In the genomic region with DNA sequence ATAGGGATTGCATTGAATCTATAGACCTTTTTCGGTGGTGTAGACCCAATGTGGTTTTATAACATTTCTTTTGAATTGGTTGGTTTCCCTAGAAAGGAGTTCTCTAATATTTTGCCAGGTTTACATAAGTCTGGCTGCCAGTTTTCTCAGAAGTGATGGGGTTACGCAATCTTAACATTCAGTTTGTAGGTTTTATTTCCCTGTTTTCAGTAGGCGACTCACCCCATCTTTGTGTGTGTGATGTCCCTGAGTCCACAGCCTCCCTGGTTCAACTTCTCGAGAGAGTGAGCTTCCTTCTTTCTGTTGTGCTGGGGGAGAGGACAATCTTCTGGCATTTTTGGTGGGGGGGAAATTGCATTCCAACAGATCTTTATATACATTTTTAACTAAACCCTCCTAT, we compare ENCODE assay signal across 13 cellular contexts. TPM values are rescaled to one million over a fixed set of nuclear protein-coding genes. Genes with fewer than 3 reads are reported as not detected.
DNase-seq lines count a peak whose midpoint lies in the region; ATAC-seq, FAIRE-seq and TF ChIP-seq lines count a peak whose summit lies in the region.
"Had no signal": no experiment of that assay in that cellular context is flagged by ENCODE, and none has a peak within 500 bp of the region (broad histone marks: within the 10 kb centered on the region; RNA-seq: fewer than 3 reads in every experiment).

No MANE protein-coding gene starts in this region.

- H3K27me3 Mint-ChIP-seq in natural killer cell treated with Interleukin-12 subunit alpha and Interleukin-12 subunit beta and Interleukin-15 and Interleukin-18, amount 100 ng/mL, for 72 hours: no peaks in the 10 kb centered on the region

- H3K4me1 ChIP-seq in lung (ENCODE audit: control insufficient read depth in 2 of 2, insufficient read depth in 2 of 2, low read length in 2 of 2) (peaks cover 0 to 2% of the 10 kb centered on the region in 2 donors), Karpas-422 (ENCODE audit: low read length) (no peaks in the 10 kb centered on the region)

- DNase-seq in EL (peak; percentile 78), NB4 (ENCODE audit: low read depth) (peak; percentile 81), bronchial epithelial cell (ENCODE audit: low read depth) (peak; percentile 49), lung (ENCODE audit: low spot score) (no peak), T-helper 9 cell (no peak), dermis blood vessel endothelial cell (no peak), Karpas-422 (no peak)
- no peak for DNase-seq in natural killer cell treated with Interleukin-12 subunit alpha and Interleukin-12 subunit beta and Interleukin-15 and Interleukin-18, amount 100 ng/mL, for 72 hours (ENCODE audit: low spot score)
- DNase-seq: activated CD4-positive, alpha-beta T cell treated with anti-CD3 and anti-CD28 coated beads for 48 hours; Caco-2; left ventricle myocardium inferior; NCI-H510A had no signal

- no peak overlapping the region for H3K4me3 Mint-ChIP-seq in natural killer cell treated with Interleukin-12 subunit alpha and Interleukin-12 subunit beta and Interleukin-15 and Interleukin-18, amount 100 ng/mL, for 72 hours
- H3K4me3 Mint-ChIP-seq: stimulated activated effector memory CD8-positive, alpha-beta T cell treated with anti-CD3 and anti-CD28 coated beads, Interleukin-12 subunit alpha, Interleukin-12 subunit beta, amount 100 ng/mL, for 72 hours had no signal

- H3K27ac ChIP-seq in lung (ENCODE audit: low read depth in 1 of 2, low read length in 1 of 2) (no peak overlapping the region), Karpas-422 (ENCODE audit: low read length) (no peak overlapping the region)
- H3K27ac ChIP-seq: left ventricle myocardium inferior had no signal

- no peak overlapping the region for H3K27ac Mint-ChIP-seq in natural killer cell treated with Interleukin-12 subunit alpha and Interleukin-12 subunit beta and Interleukin-15 and Interleukin-18, amount 100 ng/mL, for 72 hours
- H3K27ac Mint-ChIP-seq: stimulated activated effector memory CD8-positive, alpha-beta T cell treated with anti-CD3 and anti-CD28 coated beads, Interleukin-12 subunit alpha, Interleukin-12 subunit beta, amount 100 ng/mL, for 72 hours had no signal

- H3K9me2 ChIP-seq in Karpas-422 (replicated peaks; ENCODE audit: insufficient read depth, low read length): no peaks in the 10 kb centered on the region

- no peak overlapping the region for H3K4me3 ChIP-seq in NB4 (ENCODE audit: low read depth, low read length)
- H3K4me3 ChIP-seq in bronchial epithelial cell (ENCODE audit: low read depth, low read length): no peak overlapping the region
- no peak overlapping the region for H3K4me3 ChIP-seq in lung
- no peak overlapping the region for H3K4me3 ChIP-seq in Karpas-422 (ENCODE audit: low read length)
- H3K4me3 ChIP-seq: left ventricle myocardium inferior had no signal

- no peaks in the 10 kb centered on the region for H3K4me1 Mint-ChIP-seq in natural killer cell treated with Interleukin-12 subunit alpha and Interleukin-12 subunit beta and Interleukin-15 and Interleukin-18, amount 100 ng/mL, for 72 hours (ENCODE audit: low read depth in 2 of 2)
- H3K4me1 Mint-ChIP-seq: stimulated activated effector memory CD8-positive, alpha-beta T cell treated with anti-CD3 and anti-CD28 coated beads, Interleukin-12 subunit alpha, Interleukin-12 subunit beta, amount 100 ng/mL, for 72 hours had no signal

- ATAC-seq in lung (ENCODE audit: insufficient read depth, low FRiP score): peak; percentile 47
- ATAC-seq in natural killer cell treated with Interleukin-12 subunit alpha and Interleukin-12 subunit beta and Interleukin-15 and Interleukin-18, amount 100 ng/mL, for 72 hours: no peak
- ATAC-seq: stimulated activated effector memory CD8-positive, alpha-beta T cell treated with anti-CD3 and anti-CD28 coated beads, Interleukin-12 subunit alpha, Interleukin-12 subunit beta, amount 100 ng/mL, for 72 hours had no signal

- H3K36me3 ChIP-seq in bronchial epithelial cell (ENCODE audit: control insufficient read depth, insufficient read depth, low read length) (no peaks in the 10 kb centered on the region), lung (ENCODE audit: control insufficient read depth in 2 of 2, insufficient read depth in 2 of 2, low read length in 2 of 2) (no peaks in the 10 kb centered on the region), Karpas-422 (ENCODE audit: insufficient read depth, low read length) (no peaks in the 10 kb centered on the region)
- H3K36me3 ChIP-seq: left ventricle myocardium inferior had no signal

- no peaks in the 10 kb centered on the region for H3K36me3 Mint-ChIP-seq in natural killer cell treated with Interleukin-12 subunit alpha and Interleukin-12 subunit beta and Interleukin-15 and Interleukin-18, amount 100 ng/mL, for 72 hours
- H3K36me3 Mint-ChIP-seq: stimulated activated effector memory CD8-positive, alpha-beta T cell treated with anti-CD3 and anti-CD28 coated beads, Interleukin-12 subunit alpha, Interleukin-12 subunit beta, amount 100 ng/mL, for 72 hours had no signal

- H3K9ac ChIP-seq in Karpas-422 (ENCODE audit: low read length): no peak overlapping the region

- WGBS in lung, 2 donors: 21 to 37% methylated on average over 4 of the region's 4 CpGs

- no peaks in the 10 kb centered on the region for H3K27me3 ChIP-seq in bronchial epithelial cell (ENCODE audit: control insufficient read depth, insufficient read depth, low read length)
- H3K27me3 ChIP-seq in lung (ENCODE audit: control insufficient read depth, insufficient read depth): no peaks in the 10 kb centered on the region
- H3K27me3 ChIP-seq in Karpas-422 (ENCODE audit: low read length): no peaks in the 10 kb centered on the region

- no peaks in the 10 kb centered on the region for H3K9me3 Mint-ChIP-seq in natural killer cell treated with Interleukin-12 subunit alpha and Interleukin-12 subunit beta and Interleukin-15 and Interleukin-18, amount 100 ng/mL, for 72 hours
- H3K9me3 Mint-ChIP-seq: stimulated activated effector memory CD8-positive, alpha-beta T cell treated with anti-CD3 and anti-CD28 coated beads, Interleukin-12 subunit alpha, Interleukin-12 subunit beta, amount 100 ng/mL, for 72 hours had no signal

- no peaks in the 10 kb centered on the region for H3K79me2 ChIP-seq in Karpas-422 (ENCODE audit: low read length)

- TF ChIP-seq CTCF in NB4 (IDR thresholded peaks at IDR 0.05; ENCODE audit: low read depth, low read length) (no peak), bronchial epithelial cell (IDR thresholded peaks at IDR 0.05; ENCODE audit: insufficient read depth, low read length, severe bottlenecking) (no peak), lung (IDR thresholded peaks at IDR 0.05; ENCODE audit: control extremely low read depth, extremely low read depth) (no peak)

- H3K9me3 ChIP-seq in lung (ENCODE audit: control insufficient read depth in 2 of 2, insufficient read depth in 1 of 2, low read length in 1 of 2): no peaks in the 10 kb centered on the region
- no peaks in the 10 kb centered on the region for H3K9me3 ChIP-seq in Karpas-422 (ENCODE audit: low read length)
- H3K9me3 ChIP-seq: Caco-2 had no signal

- FAIRE-seq in bronchial epithelial cell (lab: Jason Lieb, UNC): no peak

- no peak for TF ChIP-seq POLR2A in NB4 (IDR thresholded peaks at IDR 0.05; ENCODE audit: extremely low read depth, insufficient read length)

- no peak overlapping the region for H2AFZ ChIP-seq in Karpas-422 (ENCODE audit: low read length)

- H4K20me1 ChIP-seq in Karpas-422 (ENCODE audit: insufficient read depth, low read depth, low read length): no peaks in the 10 kb centered on the region

- H3K4me2 ChIP-seq in Karpas-422 (ENCODE audit: low read depth, low read length, poor library complexity, severe bottlenecking): no peak overlapping the region

RNA-seq across cellular contexts. Expression of gene KIF5B, which starts 9.6 kb away (rescaled TPM):
- total RNA-seq in bronchial epithelial cell (134 and 197 TPM in 2 replicates), lung (100 to 1,000 TPM in 1 of 2 donors, 10 to 100 TPM in 1; 86.4 to 121 TPM), dermis blood vessel endothelial cell (155 and 227 TPM in 2 replicates)
- polyA plus RNA-seq in lung: 10 to 100 TPM; 37.6 to 49.5 TPM
- total RNA-seq in Karpas-422 (2014; rRNA removed; shearing (Covaris generic); ENCODE audit: low replicate concordance): 35.4 and 41.9 TPM in 2 replicates
- total RNA-seq in natural killer cell treated with Interleukin-12 subunit alpha and Interleukin-12 subunit beta and Interleukin-15 and Interleukin-18, amount 100 ng/mL, for 72 hours: 10 to 100 TPM; 81.4 to 90.8 TPM

Comparison
In these comparisons a context has a peak if more than half of its experiments do, and no peak if none do; other contexts are left out.
1. DNase-seq: peak in EL (single experiment), NB4 (single experiment) and bronchial epithelial cell (single experiment); none in lung (single experiment), T-helper 9 cell (single experiment), dermis blood vessel endothelial cell (single experiment), Karpas-422 (single experiment) and natural killer cell treated with Interleukin-12 subunit alpha and Interleukin-12 subunit beta and Interleukin-15 and Interleukin-18, amount 100 ng/mL, for 72 hours (single experiment).